In genomic region chr15:27433604-27434003, GRCh38 we compare ENCODE assay signal across 3 cellular contexts.
A peak's percentile ranks its signal among the peaks of the same experiment; 100 is the strongest.
TF ChIP-seq lines count a peak whose summit lies in the region.

No MANE protein-coding gene starts in this region.

TF ChIP-seq in HepG2, 621 proteins besides CTCF, POLR2A, EP300 and RAD21:
- TF ChIP-seq MAFK (conservative IDR thresholded peaks at IDR 0.05 in 1 of 2, IDR thresholded peaks at IDR 0.05 in 1 of 2; ENCODE audit: low read length in 2 of 2) (peak in 1 of 2 experiments; percentile 56; a peak in 2 of 4 replicates), HNRNPH1 (optimal IDR thresholded peaks at IDR 0.05; ENCODE audit: low read depth, low read length) (no peak), MAFF (IDR thresholded peaks at IDR 0.05; ENCODE audit: low read depth, low read length) (0 out of 2 replicates have a peak, but pooled peaks have one; percentile 18)

TF ChIP-seq in A549, 52 proteins besides CTCF, POLR2A, EP300 and RAD21:
- TF ChIP-seq MAFK (IDR thresholded peaks at IDR 0.05; ENCODE audit: partially characterized antibody) = peak; percentile 56
- TF ChIP-seq CHD2 (IDR thresholded peaks at IDR 0.05; ENCODE audit: low read length, partially characterized antibody) = no peak

TF ChIP-seq in K562, 482 proteins besides CTCF, POLR2A, EP300 and RAD21:
- TF ChIP-seq PTRF (tag; IDR thresholded peaks at IDR 0.05) (no peak), ZNF316 (IDR thresholded peaks at IDR 0.05) (peak; percentile 31; the same call in 1 of the 2 replicates)
TF ChIP-seq in K562: peak in this region for 1.
